In the genomic region with DNA sequence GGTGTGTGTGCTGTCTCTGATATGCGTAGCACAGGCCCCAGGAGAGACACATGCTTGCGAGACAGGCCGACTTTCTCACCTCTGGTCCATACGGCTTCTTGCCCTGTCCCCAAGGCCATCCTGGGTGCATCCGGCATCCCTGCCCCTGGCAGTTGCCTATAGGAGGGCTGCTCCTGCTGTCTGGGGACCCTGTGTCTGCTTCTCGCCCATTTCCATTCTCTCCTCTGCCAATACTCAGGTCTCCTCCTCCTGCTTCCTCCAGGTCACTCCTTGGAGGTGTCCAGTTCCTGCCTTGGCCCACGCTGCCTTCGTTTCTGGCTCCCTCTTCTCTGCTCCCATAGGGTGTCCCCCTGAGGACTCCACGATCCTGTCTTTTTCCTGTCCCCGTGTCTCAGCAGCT, we compare ENCODE assay signal across 2 cellular contexts.
TF ChIP-seq lines count a peak whose summit lies in the region.

No MANE protein-coding gene starts in this region.

TF ChIP-seq in IMR-90, 13 proteins besides CTCF, POLR2A, EP300 and RAD21:
- no peak for TF ChIP-seq USF2 (IDR thresholded peaks at IDR 0.05; ENCODE audit: low read depth, low read length)
- TF ChIP-seq, protein P1, sequence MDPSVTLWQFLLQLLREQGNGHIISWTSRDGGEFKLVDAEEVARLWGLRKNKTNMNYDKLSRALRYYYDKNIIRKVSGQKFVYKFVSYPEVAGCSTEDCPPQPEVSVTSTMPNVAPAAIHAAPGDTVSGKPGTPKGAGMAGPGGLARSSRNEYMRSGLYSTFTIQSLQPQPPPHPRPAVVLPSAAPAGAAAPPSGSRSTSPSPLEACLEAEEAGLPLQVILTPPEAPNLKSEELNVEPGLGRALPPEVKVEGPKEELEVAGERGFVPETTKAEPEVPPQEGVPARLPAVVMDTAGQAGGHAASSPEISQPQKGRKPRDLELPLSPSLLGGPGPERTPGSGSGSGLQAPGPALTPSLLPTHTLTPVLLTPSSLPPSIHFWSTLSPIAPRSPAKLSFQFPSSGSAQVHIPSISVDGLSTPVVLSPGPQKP (IDR thresholded peaks at IDR 0.05; ENCODE audit: borderline replicate concordance, low read depth, low read length): no peak
- TF ChIP-seq NFE2L2 (IDR thresholded peaks at IDR 0.05; ENCODE audit: low read depth, low read length): no peak
- TF ChIP-seq FOS (IDR thresholded peaks at IDR 0.05; ENCODE audit: low read depth, low read length): no peak
- TF ChIP-seq SMC3 (IDR thresholded peaks at IDR 0.05; ENCODE audit: low read depth, low read length): no peak
- TF ChIP-seq MXI1 (IDR thresholded peaks at IDR 0.05; ENCODE audit: borderline replicate concordance, low read depth, low read length): no peak
- TF ChIP-seq BHLHE40 (IDR thresholded peaks at IDR 0.05; ENCODE audit: low read depth, low read length): no peak
- no peak for TF ChIP-seq RCOR1 (IDR thresholded peaks at IDR 0.05; ENCODE audit: insufficient replicate concordance, low read length)
- TF ChIP-seq CEBPB (IDR thresholded peaks at IDR 0.05; ENCODE audit: low read depth, low read length): no peak

TF ChIP-seq in GM12878, 131 proteins besides CTCF, POLR2A, EP300 and RAD21:
- TF ChIP-seq RFX5 (IDR thresholded peaks at IDR 0.05; ENCODE audit: low read depth, low read length): no peak
- TF ChIP-seq HCFC1 (IDR thresholded peaks at IDR 0.05; ENCODE audit: low read length): no peak
- TF ChIP-seq NR2C1 (IDR thresholded peaks at IDR 0.05): no peak
- no peak for TF ChIP-seq MEF2B (IDR thresholded peaks at IDR 0.05; ENCODE audit: partially characterized antibody, poor library complexity, severe bottlenecking)
- TF ChIP-seq WRNIP1 (IDR thresholded peaks at IDR 0.05; ENCODE audit: borderline replicate concordance, low read depth, low read length): no peak
- TF ChIP-seq, protein P2, sequence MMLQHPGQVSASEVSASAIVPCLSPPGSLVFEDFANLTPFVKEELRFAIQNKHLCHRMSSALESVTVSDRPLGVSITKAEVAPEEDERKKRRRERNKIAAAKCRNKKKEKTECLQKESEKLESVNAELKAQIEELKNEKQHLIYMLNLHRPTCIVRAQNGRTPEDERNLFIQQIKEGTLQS (IDR thresholded peaks at IDR 0.05; ENCODE audit: borderline replicate concordance, extremely low read depth, low read depth, low read length): no peak
- no peak for TF ChIP-seq ESRRA (IDR thresholded peaks at IDR 0.05; ENCODE audit: low read length)
- TF ChIP-seq ZNF274 (IDR thresholded peaks at IDR 0.05; ENCODE audit: insufficient read depth, insufficient read length): no peak
- TF ChIP-seq DPF2 (IDR thresholded peaks at IDR 0.05): no peak
- no peak for TF ChIP-seq ZNF207 (IDR thresholded peaks at IDR 0.05; ENCODE audit: borderline replicate concordance)
- no peak for TF ChIP-seq NR2C2 (IDR thresholded peaks at IDR 0.05; ENCODE audit: borderline replicate concordance, control insufficient read depth, insufficient read length, low read depth)
- TF ChIP-seq SRF (IDR thresholded peaks at IDR 0.05; ENCODE audit: low read depth in 2 of 2, low read length in 2 of 2): no peak
- TF ChIP-seq CHD1 (IDR thresholded peaks at IDR 0.05; ENCODE audit: low read depth, low read length): no peak
- TF ChIP-seq, protein P3, sequence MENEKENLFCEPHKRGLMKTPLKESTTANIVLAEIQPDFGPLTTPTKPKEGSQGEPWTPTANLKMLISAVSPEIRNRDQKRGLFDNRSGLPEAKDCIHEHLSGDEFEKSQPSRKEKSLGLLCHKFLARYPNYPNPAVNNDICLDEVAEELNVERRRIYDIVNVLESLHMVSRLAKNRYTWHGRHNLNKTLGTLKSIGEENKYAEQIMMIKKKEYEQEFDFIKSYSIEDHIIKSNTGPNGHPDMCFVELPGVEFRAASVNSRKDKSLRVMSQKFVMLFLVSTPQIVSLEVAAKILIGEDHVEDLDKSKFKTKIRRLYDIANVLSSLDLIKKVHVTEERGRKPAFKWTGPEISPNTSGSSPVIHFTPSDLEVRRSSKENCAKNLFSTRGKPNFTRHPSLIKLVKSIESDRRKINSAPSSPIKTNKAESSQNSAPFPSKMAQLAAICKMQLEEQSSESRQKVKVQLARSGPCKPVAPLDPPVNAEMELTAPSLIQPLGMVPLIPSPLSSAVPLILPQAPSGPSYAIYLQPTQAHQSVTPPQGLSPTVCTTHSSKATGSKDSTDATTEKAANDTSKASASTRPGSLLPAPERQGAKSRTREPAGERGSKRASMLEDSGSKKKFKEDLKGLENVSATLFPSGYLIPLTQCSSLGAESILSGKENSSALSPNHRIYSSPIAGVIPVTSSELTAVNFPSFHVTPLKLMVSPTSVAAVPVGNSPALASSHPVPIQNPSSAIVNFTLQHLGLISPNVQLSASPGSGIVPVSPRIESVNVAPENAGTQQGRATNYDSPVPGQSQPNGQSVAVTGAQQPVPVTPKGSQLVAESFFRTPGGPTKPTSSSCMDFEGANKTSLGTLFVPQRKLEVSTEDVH (IDR thresholded peaks at IDR 0.05; ENCODE audit: low read depth, partially characterized antibody): no peak
- TF ChIP-seq JUNB (IDR thresholded peaks at IDR 0.05): no peak
- TF ChIP-seq CUX1 (IDR thresholded peaks at IDR 0.05; ENCODE audit: insufficient replicate concordance, low read depth, low read length): no peak
- TF ChIP-seq, protein P4, sequence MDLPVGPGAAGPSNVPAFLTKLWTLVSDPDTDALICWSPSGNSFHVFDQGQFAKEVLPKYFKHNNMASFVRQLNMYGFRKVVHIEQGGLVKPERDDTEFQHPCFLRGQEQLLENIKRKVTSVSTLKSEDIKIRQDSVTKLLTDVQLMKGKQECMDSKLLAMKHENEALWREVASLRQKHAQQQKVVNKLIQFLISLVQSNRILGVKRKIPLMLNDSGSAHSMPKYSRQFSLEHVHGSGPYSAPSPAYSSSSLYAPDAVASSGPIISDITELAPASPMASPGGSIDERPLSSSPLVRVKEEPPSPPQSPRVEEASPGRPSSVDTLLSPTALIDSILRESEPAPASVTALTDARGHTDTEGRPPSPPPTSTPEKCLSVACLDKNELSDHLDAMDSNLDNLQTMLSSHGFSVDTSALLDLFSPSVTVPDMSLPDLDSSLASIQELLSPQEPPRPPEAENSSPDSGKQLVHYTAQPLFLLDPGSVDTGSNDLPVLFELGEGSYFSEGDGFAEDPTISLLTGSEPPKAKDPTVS (IDR thresholded peaks at IDR 0.05; ENCODE audit: low read depth, low read length): no peak
- TF ChIP-seq CBX5 (IDR thresholded peaks at IDR 0.05; ENCODE audit: low read depth): no peak
- TF ChIP-seq CHD2 (IDR thresholded peaks at IDR 0.05; ENCODE audit: borderline replicate concordance, low read depth, low read length): no peak
